Comparison of ENCODE assay signal across 27 cellular contexts in the genomic region with DNA sequence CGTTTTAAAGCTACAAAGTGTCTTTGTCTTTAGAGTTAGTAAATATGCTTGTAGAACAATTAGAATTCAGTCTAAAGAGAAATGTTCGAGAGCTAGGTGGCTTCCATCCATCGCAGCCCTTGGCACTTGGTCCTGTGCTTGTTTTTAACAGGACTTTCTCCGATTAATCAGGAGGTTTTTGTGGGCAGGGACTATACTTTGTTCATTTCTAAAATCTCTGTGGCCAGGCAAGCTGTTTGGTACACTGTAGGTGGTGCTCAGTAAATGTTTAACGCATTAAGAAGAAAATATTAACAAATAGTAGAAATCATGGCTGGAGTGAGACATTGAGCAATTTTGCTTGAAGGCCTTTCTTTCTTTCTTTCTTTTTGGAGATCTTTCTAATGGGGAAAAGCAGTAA. TPM values are rescaled to one million over a fixed set of nuclear protein-coding genes. Genes with fewer than 3 reads are reported as not detected.
"Had no signal": no experiment of that assay in that cellular context is flagged by ENCODE, and none has a peak within 500 bp of the region (broad histone marks: within the 10 kb centered on the region; RNA-seq: fewer than 3 reads in every experiment).

No MANE protein-coding gene starts in this region.

- ATAC-seq: activated naive CD4-positive, alpha-beta T cell treated with anti-CD3 and anti-CD28 coated beads, Interleukin-2, amount 50 U/mL, for 72 hours; gastroesophageal sphincter; heart right ventricle; left cardiac atrium; stimulated activated naive CD8-positive, alpha-beta T cell treated with anti-CD3 and anti-CD28 coated beads, Interleukin-15, amount 100 ng/mL, for 72 hours; WTC11 had no signal

- DNase-seq: activated CD4-positive, alpha-beta memory T cell treated with anti-CD3 and anti-CD28 coated beads for 36 hours; activated CD4-positive, alpha-beta T cell treated with anti-CD3 and anti-CD28 coated beads for 4 hours; activated gamma-delta T cell treated with Interleukin-2 at 50 U/mL for 16 hours; activated T-cell treated with anti-CD3 and anti-CD28 coated beads for 4 hours; adrenal gland; effector CD8-positive, alpha-beta T cell; heart right ventricle; immature natural killer cell; left cardiac atrium; midbrain; nephron progenitor cell; nucleus accumbens; posterior cingulate gyrus; stimulated activated CD4-positive, alpha-beta T cell treated with anti-CD3 and anti-CD28 coated beads, Interleukin-15, amount 100 ng/mL, for 24 hours; stimulated activated CD4-positive, alpha-beta T cell treated with anti-CD3 and anti-CD28 coated beads, Interleukin-2, amount 100 ng/mL, for 48 hours; stimulated activated naive CD8-positive, alpha-beta T cell treated with anti-CD3 and anti-CD28 coated beads, Interleukin-15, amount 100 ng/mL, for 72 hours had no signal

- H3K4me3 ChIP-seq: adrenal gland, esophagus muscularis mucosa, gastroesophageal sphincter, heart right ventricle, skin epidermis, suprapubic skin had no signal

- H3K36me3 ChIP-seq: adrenal gland, esophagus muscularis mucosa, gastroesophageal sphincter, heart right ventricle, suprapubic skin had no signal

- FAIRE-seq: astrocyte, TTC549 had no signal

- H3K27ac ChIP-seq: adrenal gland, esophagus muscularis mucosa, gastroesophageal sphincter, heart right ventricle, skin epidermis, suprapubic skin had no signal

- H3K27me3 ChIP-seq: adrenal gland, esophagus muscularis mucosa, suprapubic skin had no signal

- H3K4me1 ChIP-seq: adrenal gland, esophagus muscularis mucosa, gastroesophageal sphincter, heart right ventricle, suprapubic skin had no signal

- H3K9me3 ChIP-seq: adrenal gland, esophagus muscularis mucosa, gastroesophageal sphincter, heart right ventricle, suprapubic skin had no signal

RNA-seq across cellular contexts. Expression of a gene that starts 20.8 kb away (rescaled TPM):
- total RNA-seq: activated CD4-positive, alpha-beta memory T cell treated with anti-CD3 and anti-CD28 coated beads for 36 hours; activated naive CD4-positive, alpha-beta T cell treated with anti-CD3 and anti-CD28 coated beads, Interleukin-2, amount 50 U/mL, for 72 hours; activated T-helper 1 cell treated with anti-CD3 and anti-CD28 coated beads, Interleukin-12 subunit alpha, Interleukin-12 subunit beta, Interleukin-2, Interleukin-4 antibody, amounts not matched to agents 30 ng/mL and 10 ng/mL and 1 ng/mL, durations not matched to agents 14 hours and 24 hours and 36 hours; adrenal gland; astrocyte; cerebellum; esophagus muscularis mucosa; gastroesophageal sphincter; heart right ventricle; left cardiac atrium; lung microvascular endothelial cell; suprapubic skin; WTC11 had no signal
- polyA plus RNA-seq: heart right ventricle, immature natural killer cell had no signal
